1 cellular context compared by ENCODE assay signal in genomic region chr16:68251812-68252211, GRCh38.
TF ChIP-seq lines count a peak whose summit lies in the region.

No MANE protein-coding gene starts in this region.

TF ChIP-seq in GM12878, 131 proteins besides CTCF, POLR2A, EP300 and RAD21:
- no peak for TF ChIP-seq SRF (IDR thresholded peaks at IDR 0.05; ENCODE audit: low read depth in 2 of 2, low read length in 2 of 2)
- TF ChIP-seq SP1 (IDR thresholded peaks at IDR 0.05; ENCODE audit: low read depth, low read length) = no peak
- no peak for TF ChIP-seq NFIC (IDR thresholded peaks at IDR 0.05; ENCODE audit: low read depth, low read length)
- TF ChIP-seq BCL3 (IDR thresholded peaks at IDR 0.05; ENCODE audit: borderline replicate concordance, insufficient read depth, low read depth, low read length, poor library complexity, severe bottlenecking) = no peak
- TF ChIP-seq SREBF2 (IDR thresholded peaks at IDR 0.05; ENCODE audit: low read length) = no peak
- TF ChIP-seq POU2F2 (IDR thresholded peaks at IDR 0.05; ENCODE audit: borderline replicate concordance, low read depth, low read length) = no peak
